ENCODE assay signal across 29 cellular contexts in the genomic region with DNA sequence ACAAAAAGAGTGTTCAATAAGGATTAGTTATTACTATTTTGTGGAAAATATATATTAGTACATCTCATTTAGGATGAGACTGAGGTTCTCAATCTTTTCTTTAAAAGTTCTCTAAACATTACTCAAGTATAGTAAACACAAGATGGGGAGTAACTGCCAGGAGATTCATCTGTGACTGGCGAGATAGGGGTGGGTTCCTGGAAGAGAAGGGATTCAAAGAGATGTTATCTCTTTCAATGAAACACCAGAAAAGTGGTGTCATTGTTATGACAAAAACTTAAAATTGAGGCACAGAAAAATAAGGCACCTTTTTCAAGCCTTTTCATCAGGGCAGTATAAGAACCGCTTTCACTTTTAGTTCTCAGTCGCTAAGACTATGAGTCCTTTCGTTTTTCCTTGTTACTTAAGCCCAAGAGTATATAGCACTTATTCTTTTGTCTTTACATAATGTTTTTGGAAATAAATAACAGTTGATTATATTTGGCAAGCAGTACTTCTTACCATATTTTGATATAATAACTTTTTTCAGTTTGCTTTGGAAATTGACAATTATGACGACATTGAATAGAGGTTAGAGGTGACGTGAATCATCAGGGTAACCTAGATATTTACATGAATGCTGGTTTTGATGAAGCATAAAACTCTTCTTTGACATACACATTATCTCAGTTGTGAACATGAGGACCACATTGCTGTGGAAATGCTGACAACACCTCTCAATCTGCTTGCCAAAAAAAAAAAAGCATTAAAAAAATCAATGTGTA.
DNase-seq lines count a peak whose midpoint lies in the region; ATAC-seq, FAIRE-seq and TF ChIP-seq lines count a peak whose summit lies in the region.
"Had no signal": no experiment of that assay in that cellular context is flagged by ENCODE, and none has a peak within 500 bp of the region (broad histone marks: within the 10 kb centered on the region; RNA-seq: fewer than 3 reads in every experiment).

No MANE protein-coding gene starts in this region.

- H3K4me1 ChIP-seq in GM12878 (ENCODE audit: control insufficient read depth, insufficient read depth, low read length), result no peaks in the 10 kb centered on the region
- H3K4me1 ChIP-seq: lower lobe of right lung, transverse colon had no signal

- CTCF ChIA-PET in activated CD8-positive, alpha-beta memory T cell treated with anti-CD3 and anti-CD28 coated beads, Interleukin-2, amount 10 ng/mL, durations not matched to agents 7 days and 5 days (lab: Charles Lee), result no interaction called here
- CTCF ChIA-PET in GM12878 (lab: Yijun Ruan, JAX), result interaction anchor here (0.5 kb wide), 1 partner anchor 875 kb away, joined by 3 read pairs; no protein-coding TSS in a partner anchor

- peak overlapping the region; percentile 54 for H3K4me3 Mint-ChIP-seq in activated CD8-positive, alpha-beta memory T cell treated with anti-CD3 and anti-CD28 coated beads, Interleukin-2, amount 10 ng/mL, durations not matched to agents 7 days and 5 days
- H3K4me3 Mint-ChIP-seq in IgD-negative memory B cell, result peak overlapping the region; percentile 30 to 88 (median 79)
- H3K4me3 Mint-ChIP-seq: activated T-cell treated with anti-CD3 and anti-CD28 coated beads, Interleukin-2, amount 50 U/mL, for 4 hours; brain; CD8-positive, alpha-beta T cell; GM23338; HFFc6; natural killer cell treated with Interleukin-12 subunit alpha and Interleukin-12 subunit beta and Interleukin-15 and Interleukin-18, amount 100 ng/mL, for 72 hours had no signal

- RAD21 ChIA-PET in GM12878 (lab: Charles Lee; ENCODE audit: unreplicated experiment), result no interaction called here

- ATAC-seq in activated CD8-positive, alpha-beta memory T cell treated with anti-CD3 and anti-CD28 coated beads, Interleukin-2, amount 10 ng/mL, durations not matched to agents 7 days and 5 days, result no peak
- ATAC-seq in GM19025 (IDR thresholded peaks at IDR 0.05; ENCODE audit: low read depth, unreplicated experiment) (peak; percentile 61), GM12878 (peak; percentile 62)
- ATAC-seq: activated T-cell treated with anti-CD3 and anti-CD28 coated beads, Interleukin-2, amount 50 U/mL, for 4 hours; CD8-positive, alpha-beta T cell; lower lobe of right lung; mucosa of descending colon; natural killer cell treated with Interleukin-12 subunit alpha and Interleukin-12 subunit beta and Interleukin-15 and Interleukin-18, amount 100 ng/mL, for 72 hours had no signal

- TF ChIP-seq EP300 in GM12878 (IDR thresholded peaks at IDR 0.05; ENCODE audit: borderline replicate concordance in 1 of 2, control insufficient read depth in 1 of 2, low read depth in 2 of 2, low read length in 2 of 2), result no peak

- no peak for TF ChIP-seq RAD21 in GM12878 (IDR thresholded peaks at IDR 0.05; ENCODE audit: insufficient read depth, low read depth, low read length)

- H3K36me3 ChIP-seq in GM12878 (ENCODE audit: control insufficient read depth in 2 of 2, insufficient read depth in 2 of 2, low read length in 1 of 2), result no peaks in the 10 kb centered on the region
- H3K36me3 ChIP-seq: lower lobe of right lung, transverse colon had no signal

- SMC1A ChIA-PET in GM12878 (lab: Charles Lee; ENCODE audit: uncharacterized antibody, unreplicated experiment), result no interaction called here

- H2AFZ ChIP-seq in GM12878 (ENCODE audit: control insufficient read depth, low read depth, low read length), result peak overlapping the region; percentile 18
- H2AFZ ChIP-seq: GM23338 had no signal

- no peak for DNase-seq in activated CD8-positive, alpha-beta memory T cell treated with anti-CD3 and anti-CD28 coated beads, Interleukin-2, amount 10 ng/mL, durations not matched to agents 7 days and 5 days
- DNase-seq in activated CD8-positive, alpha-beta memory T cell treated with anti-CD3 and anti-CD28 coated beads for 24 hours, result no peak
- DNase-seq in GM12878 (ENCODE audit: low read depth, low spot score) (no peak), epidermal melanocyte (ENCODE audit: insufficient read length, low spot score) (no peak)
- no peak for DNase-seq in activated CD4-positive, alpha-beta T cell treated with anti-CD3 and anti-CD28 coated beads for 1 hour
- no peak for DNase-seq in stimulated activated CD4-positive, alpha-beta T cell treated with anti-CD3 and anti-CD28 coated beads, Interleukin-2, amount 100 ng/mL, for 48 hours
- DNase-seq: 8988T; activated CD4-positive, alpha-beta T cell treated with anti-CD3 and anti-CD28 coated beads for 48 hours; activated gamma-delta T cell treated with Interleukin-2 at 50 U/mL for 16 hours; activated T-cell treated with anti-CD3 and anti-CD28 coated beads, Interleukin-2, amount 50 U/mL, for 4 hours; CD8-positive, alpha-beta T cell; GDM1; HFFc6; lower lobe of right lung; mucosa of descending colon; NCI-H1105 treated with DMSO at 0.1 percent for 48 hours; NCI-H1930; NCI-H2227 treated with DMSO at 0.1 percent for 48 hours; NCI-H69; stimulated activated CD4-positive, alpha-beta T cell treated with anti-CD3 and anti-CD28 coated beads, Interleukin-2, amount 100 ng/mL, for 24 hours; transverse colon had no signal

- no TSS peak for BruUV-seq in GM12878 (replicated peaks; lab: Mats Ljungman, UMichigan)

- no peak for FAIRE-seq in GM12878 (lab: Jason Lieb, UNC)
- FAIRE-seq: keratinocyte had no signal

- H3K9ac ChIP-seq in GM12878 (ENCODE audit: control insufficient read depth, insufficient read depth, low read length), result no peak overlapping the region

- TF ChIP-seq CTCF in GM12878 (IDR thresholded peaks at IDR 0.05 in 2 of 3, conservative IDR thresholded peaks at IDR 0.05 in 1 of 3; ENCODE audit: control insufficient read depth in 2 of 3, extremely low read depth in 1 of 3, insufficient read depth in 1 of 3, low read depth in 3 of 3, low read length in 3 of 3), result no peak

- H3K4me1 Mint-ChIP-seq in activated CD8-positive, alpha-beta memory T cell treated with anti-CD3 and anti-CD28 coated beads, Interleukin-2, amount 10 ng/mL, durations not matched to agents 7 days and 5 days, result no peaks in the 10 kb centered on the region
- no peaks in the 10 kb centered on the region for H3K4me1 Mint-ChIP-seq in IgD-negative memory B cell

- no peaks in the 10 kb centered on the region for H3K79me2 ChIP-seq in GM12878 (ENCODE audit: control insufficient read depth, insufficient read depth, low read length)

- no peaks in the 10 kb centered on the region for H3K9me3 ChIP-seq in GM12878 (replicated peaks; ENCODE audit: control insufficient read depth, insufficient read depth, low read length)
- H3K9me3 ChIP-seq: lower lobe of right lung, transverse colon had no signal

- H4K20me1 ChIP-seq in GM12878 (ENCODE audit: control insufficient read depth, insufficient read depth), result no peaks in the 10 kb centered on the region

- intact Hi-C loops in GM12878 (cut with micrococcal nuclease; ENCODE audit: unreplicated experiment), result no loop called here

- no peaks in the 10 kb centered on the region for H3K27me3 ChIP-seq in GM12878 (replicated peaks in 1 of 2; ENCODE audit: control insufficient read depth in 2 of 2, insufficient read depth in 2 of 2, low read length in 1 of 2)
- H3K27me3 ChIP-seq: transverse colon had no signal

- H3K36me3 Mint-ChIP-seq in activated CD8-positive, alpha-beta memory T cell treated with anti-CD3 and anti-CD28 coated beads, Interleukin-2, amount 10 ng/mL, durations not matched to agents 7 days and 5 days, result no peaks in the 10 kb centered on the region
- H3K36me3 Mint-ChIP-seq in IgD-negative memory B cell, result peaks cover 3% of the 10 kb centered on the region
- H3K36me3 Mint-ChIP-seq: CD8-positive, alpha-beta T cell; natural killer cell treated with Interleukin-12 subunit alpha and Interleukin-12 subunit beta and Interleukin-15 and Interleukin-18, amount 100 ng/mL, for 72 hours had no signal

- H3K27ac ChIP-seq in GM12878 (ENCODE audit: control insufficient read depth, insufficient read depth), result no peak overlapping the region
- H3K27ac ChIP-seq: lower lobe of right lung, RWPE1, SK-N-MC, transverse colon had no signal

- TF ChIP-seq POLR2A in GM12878 (IDR thresholded peaks at IDR 0.05; ENCODE audit: low read depth, low read length), result no peak

- peak overlapping the region; percentile 59; the same call in 1 of the 2 replicates for H3K4me2 ChIP-seq in GM12878 (ENCODE audit: control insufficient read depth, insufficient read depth)
- H3K4me2 ChIP-seq: GM23338 had no signal

- H3K9me3 Mint-ChIP-seq in activated CD8-positive, alpha-beta memory T cell treated with anti-CD3 and anti-CD28 coated beads, Interleukin-2, amount 10 ng/mL, durations not matched to agents 7 days and 5 days (ENCODE audit: low read depth), result peaks cover 5% of the 10 kb centered on the region
- H3K9me3 Mint-ChIP-seq in IgD-negative memory B cell, result peaks cover 3 to 6% (median 3%) of the 10 kb centered on the region in 3 donors

- peak overlapping the region; percentile 47; the same call in 1 of the 2 replicates for H3K4me3 ChIP-seq in GM12878
- H3K4me3 ChIP-seq: GM23338, lower lobe of right lung, mucosa of descending colon, SK-N-MC, transverse colon had no signal

- POLR2A ChIA-PET in GM12878 (lab: Charles Lee), result no interaction called here

- H3K27ac Mint-ChIP-seq in activated CD8-positive, alpha-beta memory T cell treated with anti-CD3 and anti-CD28 coated beads, Interleukin-2, amount 10 ng/mL, durations not matched to agents 7 days and 5 days, result no peak overlapping the region
- peak overlapping the region in 2 of 3 donors; percentile 71 to 87 for H3K27ac Mint-ChIP-seq in IgD-negative memory B cell
- H3K27ac Mint-ChIP-seq: brain; CD8-positive, alpha-beta T cell; GM23338; HFFc6; natural killer cell treated with Interleukin-12 subunit alpha and Interleukin-12 subunit beta and Interleukin-15 and Interleukin-18, amount 100 ng/mL, for 72 hours had no signal

- in situ Hi-C loops in GM12878 (cut with MboI), result no loop called here

- 22% methylated on average over 6 of the region's 6 CpGs for WGBS in GM12878 (ENCODE audit: insufficient coverage, insufficient replicate concordance, low lambda C conversion rate, missing lambda C conversion rate)

- H3K27me3 Mint-ChIP-seq in activated CD8-positive, alpha-beta memory T cell treated with anti-CD3 and anti-CD28 coated beads, Interleukin-2, amount 10 ng/mL, durations not matched to agents 7 days and 5 days, result no peaks in the 10 kb centered on the region
- no peaks in the 10 kb centered on the region for H3K27me3 Mint-ChIP-seq in IgD-negative memory B cell
- H3K27me3 Mint-ChIP-seq: natural killer cell treated with Interleukin-12 subunit alpha and Interleukin-12 subunit beta and Interleukin-15 and Interleukin-18, amount 100 ng/mL, for 72 hours had no signal

TF ChIP-seq in GM12878, 131 proteins besides CTCF, POLR2A, EP300 and RAD21 (continues in another document):
- TF ChIP-seq TCF7 (IDR thresholded peaks at IDR 0.05; ENCODE audit: borderline replicate concordance), result no peak
- no peak for TF ChIP-seq PBX3 (IDR thresholded peaks at IDR 0.05; ENCODE audit: insufficient replicate concordance, low read depth, low read length)
